Comparison of ENCODE assay signal across 8 cellular contexts in the genomic region with DNA sequence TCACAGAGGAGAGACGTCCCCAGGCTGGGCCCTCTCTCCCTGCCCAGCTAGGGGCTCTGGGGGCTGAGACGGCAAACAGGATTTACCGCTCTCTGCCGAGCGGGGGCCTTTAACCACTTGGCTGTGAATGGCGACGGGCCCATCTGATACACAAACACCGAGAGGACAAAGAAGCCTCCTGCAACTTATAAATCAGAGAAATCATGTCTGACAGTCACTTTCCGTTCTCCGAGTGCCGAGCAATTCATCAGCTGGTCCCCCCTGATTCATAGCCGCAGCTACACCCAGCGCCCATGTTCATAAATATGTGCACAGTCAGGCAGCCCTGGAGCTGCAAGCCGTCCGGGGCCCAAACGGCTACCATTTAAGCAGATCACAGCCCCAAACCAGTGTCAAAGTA.
DNase-seq lines count a peak whose midpoint lies in the region; ATAC-seq and TF ChIP-seq lines count a peak whose summit lies in the region.

No MANE protein-coding gene starts in this region.

- H3K36me3 Mint-ChIP-seq in activated CD8-positive, alpha-beta T cell treated with anti-CD3 and anti-CD28 coated beads, Interleukin-2, amount 10 ng/mL, durations not matched to agents 7 days and 5 days (ENCODE audit: low read depth): no peaks in the 10 kb centered on the region

- peaks cover 12% of the 10 kb centered on the region for H3K4me1 Mint-ChIP-seq in activated CD8-positive, alpha-beta T cell treated with anti-CD3 and anti-CD28 coated beads, Interleukin-2, amount 10 ng/mL, durations not matched to agents 7 days and 5 days (ENCODE audit: low read depth)

- DNase-seq in H4 (ENCODE audit: low spot score): peak; percentile 9
- DNase-seq in activated CD8-positive, alpha-beta T cell treated with anti-CD3 and anti-CD28 coated beads, Interleukin-2, amount 10 ng/mL, durations not matched to agents 7 days and 5 days: peak; percentile 47
- DNase-seq in right atrium auricular region (ENCODE audit: low spot score): peak; percentile 66
- DNase-seq in stimulated activated CD4-positive, alpha-beta T cell treated with anti-CD3 and anti-CD28 coated beads, Interleukin-4, amount 100 ng/mL, for 1 hour: peak; percentile 13
- DNase-seq in NCI-H510A treated with DMSO at 0.1 percent for 48 hours (lab: John Stamatoyannopoulos, UW): no peak
- no peak for DNase-seq in nucleus accumbens (lab: John Stamatoyannopoulos, UW)
- DNase-seq in DMS53 (lab: John Stamatoyannopoulos, UW): no peak

- H3K9me3 Mint-ChIP-seq in activated CD8-positive, alpha-beta T cell treated with anti-CD3 and anti-CD28 coated beads, Interleukin-2, amount 10 ng/mL, durations not matched to agents 7 days and 5 days (ENCODE audit: insufficient read depth): no peaks in the 10 kb centered on the region

- H3K27me3 Mint-ChIP-seq in activated CD8-positive, alpha-beta T cell treated with anti-CD3 and anti-CD28 coated beads, Interleukin-2, amount 10 ng/mL, durations not matched to agents 7 days and 5 days (ENCODE audit: low read depth): no peaks in the 10 kb centered on the region

- POLR2A ChIA-PET in activated CD8-positive, alpha-beta T cell treated with anti-CD3 and anti-CD28 coated beads, Interleukin-2, amount 10 ng/mL, durations not matched to agents 7 days and 5 days (lab: Charles Lee): no interaction called here

- no peaks in the 10 kb centered on the region for H3K27me3 ChIP-seq in right atrium auricular region

- H3K27ac ChIP-seq in right atrium auricular region: peak overlapping the region; percentile 22 to 47

- peaks cover 0 to 14% of the 10 kb centered on the region in 2 donors for H3K4me1 ChIP-seq in right atrium auricular region

- H3K4me3 ChIP-seq in right atrium auricular region: peak overlapping the region; percentile 24 to 40

- H3K27ac Mint-ChIP-seq in activated CD8-positive, alpha-beta T cell treated with anti-CD3 and anti-CD28 coated beads, Interleukin-2, amount 10 ng/mL, durations not matched to agents 7 days and 5 days: peak overlapping the region; percentile 79

- peak; percentile 72 for ATAC-seq in activated CD8-positive, alpha-beta T cell treated with anti-CD3 and anti-CD28 coated beads, Interleukin-2, amount 10 ng/mL, durations not matched to agents 7 days and 5 days
- no peak for ATAC-seq in HG03175 (IDR thresholded peaks at IDR 0.05; ENCODE audit: unreplicated experiment)

- no peaks in the 10 kb centered on the region for H3K9me3 ChIP-seq in right atrium auricular region

- peak overlapping the region; percentile 64 for H3K4me3 Mint-ChIP-seq in activated CD8-positive, alpha-beta T cell treated with anti-CD3 and anti-CD28 coated beads, Interleukin-2, amount 10 ng/mL, durations not matched to agents 7 days and 5 days

- H3K36me3 ChIP-seq in right atrium auricular region: no peaks in the 10 kb centered on the region

- no peak for TF ChIP-seq CTCF in right atrium auricular region (IDR thresholded peaks at IDR 0.05)

- CTCF ChIA-PET in activated CD8-positive, alpha-beta T cell treated with anti-CD3 and anti-CD28 coated beads, Interleukin-2, amount 10 ng/mL, durations not matched to agents 7 days and 5 days (lab: Charles Lee): no interaction called here

Comparison
In these comparisons a context has a peak if more than half of its experiments do, and no peak if none do; other contexts are left out.
1. DNase-seq: peak in H4 (single experiment), activated CD8-positive, alpha-beta T cell treated with anti-CD3 and anti-CD28 coated beads, Interleukin-2, amount 10 ng/mL, durations not matched to agents 7 days and 5 days (single experiment), right atrium auricular region (single experiment) and stimulated activated CD4-positive, alpha-beta T cell treated with anti-CD3 and anti-CD28 coated beads, Interleukin-4, amount 100 ng/mL, for 1 hour (single experiment); none in NCI-H510A treated with DMSO at 0.1 percent for 48 hours (single experiment), nucleus accumbens (0 of 56) and DMS53 (single experiment).